Comparison of ENCODE assay signal across 20 cellular contexts in genomic region chr2:132782166-132782783, GRCh38.
DNase-seq lines count a peak whose midpoint lies in the region; ATAC-seq and TF ChIP-seq lines count a peak whose summit lies in the region.
"Had no signal": no experiment of that assay in that cellular context is flagged by ENCODE, and none has a peak within 500 bp of the region (broad histone marks: within the 10 kb centered on the region; RNA-seq: fewer than 3 reads in every experiment).

No MANE protein-coding gene starts in this region.

- H3K4me3 ChIP-seq in upper lobe of right lung = no peak overlapping the region
- H3K4me3 ChIP-seq: BLaER1, GM12878, HAP-1 had no signal

- H3K9me3 ChIP-seq in upper lobe of right lung = no peaks in the 10 kb centered on the region
- H3K9me3 ChIP-seq: BLaER1, HAP-1 had no signal

- H3K4me1 ChIP-seq in upper lobe of right lung = no peaks in the 10 kb centered on the region
- H3K4me1 ChIP-seq: BLaER1, HAP-1 had no signal

- intact Hi-C loops in upper lobe of right lung (cut with DNase I) = no loop called here

- no peaks in the 10 kb centered on the region for H3K36me3 ChIP-seq in upper lobe of right lung
- H3K36me3 ChIP-seq: BLaER1, HAP-1 had no signal

- TF ChIP-seq CTCF in upper lobe of right lung (IDR thresholded peaks at IDR 0.05) = no peak

- DNase-seq in globus pallidus (ENCODE audit: low spot score) (peak; percentile 58), medulla oblongata (ENCODE audit: extremely low spot score) (peak; percentile 26), putamen (ENCODE audit: low spot score) (peak; percentile 42), upper lobe of right lung (no peak), HuH-7 (ENCODE audit: low spot score) (no peak)
- DNase-seq: CD4-positive, CD25-positive, alpha-beta regulatory T cell; CD8-positive, alpha-beta T cell; DMS 273 treated with DMSO at 0.1 percent for 48 hours; DMS79; EL; GDM1; GOT3; HFFc6 had no signal

- H3K27ac ChIP-seq in upper lobe of right lung = no peak overlapping the region
- H3K27ac ChIP-seq: BLaER1, C4-2B had no signal

- ATAC-seq in upper lobe of right lung (peak; percentile 30), HG03432 (IDR thresholded peaks at IDR 0.05; ENCODE audit: unreplicated experiment) (no peak), GM18909 (IDR thresholded peaks at IDR 0.05; ENCODE audit: poor library complexity, unreplicated experiment) (no peak)
- ATAC-seq in activated CD4-positive, CD25-positive, alpha-beta regulatory T cell treated with anti-CD3 and anti-CD28 coated beads, Interleukin-2, amount 50 U/mL, for 24 hours = no peak
- ATAC-seq: CD8-positive, alpha-beta T cell; GM12878 had no signal

- H3K27me3 ChIP-seq in upper lobe of right lung = no peaks in the 10 kb centered on the region
- H3K27me3 ChIP-seq: BLaER1 had no signal

Comparison
In these comparisons a context has a peak if more than half of its experiments do, and no peak if none do; other contexts are left out.
1. DNase-seq: peak in globus pallidus (single experiment), medulla oblongata (single experiment) and putamen (single experiment); none in upper lobe of right lung (single experiment) and HuH-7 (single experiment).